Comparison of ENCODE assay signal across 1 cellular context in the genomic region with DNA sequence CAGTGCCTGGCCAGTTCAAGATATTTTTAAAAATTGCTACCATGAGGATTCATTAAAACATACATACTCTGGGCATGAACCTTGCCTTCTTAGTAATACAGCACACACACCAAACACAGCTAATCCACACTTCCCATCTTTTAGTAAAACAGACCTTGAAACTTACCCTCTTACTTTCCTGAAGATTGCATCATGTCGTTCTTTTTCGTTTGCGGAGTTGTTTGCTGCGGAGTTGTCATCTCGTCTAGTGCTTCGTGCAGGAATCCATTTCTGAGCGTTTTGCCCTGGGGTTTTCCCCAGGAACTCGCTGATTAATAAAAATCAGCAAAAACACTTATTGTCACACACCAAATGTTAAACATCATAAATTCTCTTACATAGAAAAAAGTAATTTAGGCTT.
TF ChIP-seq lines count a peak whose summit lies in the region.

No MANE protein-coding gene starts in this region.

TF ChIP-seq in H1, 55 proteins besides CTCF, POLR2A, EP300 and RAD21:
- TF ChIP-seq RXRA (IDR thresholded peaks at IDR 0.05; ENCODE audit: insufficient read depth, low read depth, low read length) (no peak), SP1 (IDR thresholded peaks at IDR 0.05; ENCODE audit: low read depth, low read length) (peak; percentile 22; the same call in 1 of the 2 replicates)
